In genomic region chr4:163166041-163166579, GRCh38 we compare ENCODE assay signal across 8 cellular contexts. TPM values are rescaled to one million over a fixed set of nuclear protein-coding genes. Genes with fewer than 3 reads are reported as not detected.
DNase-seq lines count a peak whose midpoint lies in the region; ATAC-seq and TF ChIP-seq lines count a peak whose summit lies in the region.

No MANE protein-coding gene starts in this region.

- H3K27ac ChIP-seq in caudate nucleus (ENCODE audit: low read depth, low read length) = peak overlapping the region; percentile 71

- H3K4me1 Mint-ChIP-seq in WTC11 = peaks cover 44% of the 10 kb centered on the region

- POLR2A ChIA-PET in WTC11 (lab: Charles Lee) = interaction anchor here (1.4 to 1.5 kb wide), 2 partner anchors 165 to 328 kb away, joined by 4 to 5 read pairs; partner anchors contain the start of gene TMA16

- H3K36me3 Mint-ChIP-seq in WTC11 = peaks cover 25% of the 10 kb centered on the region

- peak overlapping the region; percentile 91 for H3K4me3 ChIP-seq in Jurkat, Clone E6-1 (ENCODE audit: low read length)

- CTCF ChIA-PET in WTC11 (lab: Charles Lee) = interaction anchor here (1.5 kb wide), 1 partner anchor 167 kb away, joined by 5 read pairs; the partner anchor contains the start of gene NPY1R

- H3K4me3 Mint-ChIP-seq in WTC11 = peak overlapping the region; percentile 75

- no peaks in the 10 kb centered on the region for H3K9me3 Mint-ChIP-seq in WTC11

- H3K27ac Mint-ChIP-seq in WTC11 = peak overlapping the region; percentile 12; the same call in 1 of the 2 replicates

- ATAC-seq in GM21717 (IDR thresholded peaks at IDR 0.05; ENCODE audit: unreplicated experiment) (peak; percentile 62), WTC11 (peak; percentile 58)

- no peaks in the 10 kb centered on the region for H3K27me3 Mint-ChIP-seq in WTC11 (ENCODE audit: low read depth)

- no peak for TF ChIP-seq CTCF in WTC11 (IDR thresholded peaks at IDR 0.05)

- DNase-seq in GM03348 (ENCODE audit: low spot score) (peak; percentile 75), WTC11 (ENCODE audit: low spot score) (peak; percentile 45), caudate nucleus (lab: John Stamatoyannopoulos, UW) (peak in 45 of 61 donors; percentile 6 to 73 (median 44)), kidney tubule cell (ENCODE audit: low spot score) (peak; percentile 50), NCI-H2107 treated with DMSO at 0.1 percent for 48 hours (lab: John Stamatoyannopoulos, UW; ENCODE audit: unreplicated experiment) (no peak)
- peak; percentile 32 for DNase-seq in Jurkat, Clone E6-1 (ENCODE audit: low read depth, low spot score)
- peak; percentile 42 to 48 for DNase-seq in stimulated activated CD4-positive, alpha-beta T cell treated with anti-CD3 and anti-CD28 coated beads, Interleukin-1b, Interleukin-23, amount 100 ng/mL, for 4 hours (ENCODE audit: low read depth in 2 of 2)

TF ChIP-seq in WTC11, 78 proteins besides CTCF, POLR2A, EP300 and RAD21:
- TF ChIP-seq ZNF416 (CRISPR knock-in tag; IDR thresholded peaks at IDR 0.05) (0 out of 2 replicates have a peak, but pooled peaks have one; percentile 26), PREB (CRISPR knock-in tag; IDR thresholded peaks at IDR 0.05; ENCODE audit: borderline replicate concordance) (no peak), GTF2I (CRISPR knock-in tag; conservative IDR thresholded peaks at IDR 0.05) (no peak), FOXP4 (CRISPR knock-in tag; IDR thresholded peaks at IDR 0.05) (peak; percentile 21; the same call in 1 of the 2 replicates), USF1 (CRISPR knock-in tag; IDR thresholded peaks at IDR 0.05) (peak; percentile 18; the same call in 1 of the 2 replicates), FOXP1 (CRISPR knock-in tag; IDR thresholded peaks at IDR 0.05; ENCODE audit: borderline replicate concordance) (peak; percentile 53; the same call in 1 of the 2 replicates), E2F5 (CRISPR knock-in tag; IDR thresholded peaks at IDR 0.05) (0 out of 2 replicates have a peak, but pooled peaks have one; percentile 13), E2F1 (CRISPR knock-in tag; IDR thresholded peaks at IDR 0.05) (no peak), ELF4 (CRISPR knock-in tag; IDR thresholded peaks at IDR 0.05; ENCODE audit: low read depth) (no peak), TP53 (CRISPR knock-in tag; IDR thresholded peaks at IDR 0.05) (no peak), USF2 (CRISPR knock-in tag; IDR thresholded peaks at IDR 0.05) (peak; percentile 10; the same call in 1 of the 2 replicates)
TF ChIP-seq in WTC11: peak in this region for 6.

RNA-seq across cellular contexts. Expression of gene NAF1, which starts 0.6 kb away (rescaled TPM):
- 19.4 TPM for polyA plus RNA-seq in Jurkat, Clone E6-1 (2012; ENCODE audit: insufficient read depth, insufficient read length)
- 36.9 to 40.6 TPM (median 40.0 TPM) in 3 replicates for total RNA-seq in WTC11 (2021)
